Comparison of ENCODE assay signal across 16 cellular contexts in genomic region chr18:45320724-45321123, GRCh38.
DNase-seq lines count a peak whose midpoint lies in the region; ATAC-seq, FAIRE-seq and TF ChIP-seq lines count a peak whose summit lies in the region.
"Had no signal": no experiment of that assay in that cellular context is flagged by ENCODE, and none has a peak within 500 bp of the region (broad histone marks: within the 10 kb centered on the region; RNA-seq: fewer than 3 reads in every experiment).

No MANE protein-coding gene starts in this region.

- peak overlapping the region; percentile 46 for H3K4me2 ChIP-seq in osteoblast (ENCODE audit: insufficient read depth, low read length)

- H3K27ac ChIP-seq in osteoblast (ENCODE audit: low read depth, low read length), result peak overlapping the region; percentile 18
- no peak overlapping the region for H3K27ac ChIP-seq in kidney (ENCODE audit: low read depth in 2 of 2, low read length in 2 of 2)
- H3K27ac ChIP-seq: sigmoid colon, VCaP had no signal

- intact Hi-C loops in kidney (cut with DNase I), result no loop called here

- H2AFZ ChIP-seq in osteoblast (ENCODE audit: low read length), result peak overlapping the region; percentile 32

- TF ChIP-seq CTCF in osteoblast (IDR thresholded peaks at IDR 0.05; ENCODE audit: extremely low read depth, low read depth, low read length) (no peak), kidney (IDR thresholded peaks at IDR 0.05; ENCODE audit: borderline replicate concordance, extremely low read depth, insufficient read depth) (no peak)

- ATAC-seq in HG02678 (IDR thresholded peaks at IDR 0.05; ENCODE audit: unreplicated experiment), result no peak
- ATAC-seq in HG03571 (IDR thresholded peaks at IDR 0.05; ENCODE audit: unreplicated experiment), result no peak
- no peak for ATAC-seq in GM19324 (IDR thresholded peaks at IDR 0.05; ENCODE audit: low FRiP score, unreplicated experiment)

- H3K4me3 ChIP-seq in osteoblast (ENCODE audit: insufficient read depth, low read length) (no peak overlapping the region), kidney (ENCODE audit: low read length in 2 of 2) (no peak overlapping the region)
- H3K4me3 ChIP-seq: sigmoid colon had no signal

- DNase-seq in EH (ENCODE audit: low read depth) (peak; percentile 5), OCI-M1 (lab: John Stamatoyannopoulos, UW) (peak; percentile 16), fibroblast of gingiva (ENCODE audit: low read depth) (peak; percentile 79), osteoblast (ENCODE audit: insufficient read length, low spot score, missing footprints) (no peak), kidney (no peak)
- DNase-seq: activated CD4-positive, alpha-beta memory T cell treated with anti-CD3 and anti-CD28 coated beads for 36 hours; activated naive CD8-positive, alpha-beta T cell treated with anti-CD3 and anti-CD28 coated beads, Interleukin-2, amount 10 ng/mL, durations not matched to agents 7 days and 5 days; activated T-cell treated with anti-CD3 and anti-CD28 coated beads, Interleukin-2, amount 50 U/mL, for 24 hours; central memory CD4-positive, alpha-beta T cell; DMS 273 treated with DMSO at 0.1 percent for 48 hours; sigmoid colon; stimulated activated CD4-positive, alpha-beta T cell treated with anti-CD3 and anti-CD28 coated beads, Interleukin-4, amount 100 ng/mL, for 4 hours had no signal

- no peaks in the 10 kb centered on the region for H3K79me2 ChIP-seq in osteoblast (ENCODE audit: insufficient read depth, low read length)

- no peaks in the 10 kb centered on the region for H3K27me3 ChIP-seq in osteoblast (ENCODE audit: insufficient read depth, low read length)
- H3K27me3 ChIP-seq: sigmoid colon had no signal

- H3K9ac ChIP-seq in kidney (ENCODE audit: low read length in 2 of 2), result no peak overlapping the region

- no peaks in the 10 kb centered on the region for H4K20me1 ChIP-seq in osteoblast (ENCODE audit: insufficient read depth, low read length)

- FAIRE-seq in kidney (lab: Jason Lieb, UNC), result no peak

- H3K9me3 ChIP-seq in osteoblast (ENCODE audit: low read depth, low read length), result no peaks in the 10 kb centered on the region
- no peaks in the 10 kb centered on the region for H3K9me3 ChIP-seq in kidney (ENCODE audit: control insufficient read depth in 1 of 2, low read length in 2 of 2)
- H3K9me3 ChIP-seq: sigmoid colon had no signal

- H3K36me3 ChIP-seq in osteoblast (ENCODE audit: insufficient read depth, low read length), result no peaks in the 10 kb centered on the region
- H3K36me3 ChIP-seq in kidney (ENCODE audit: control insufficient read depth in 1 of 2, insufficient read depth in 2 of 2, low read length in 2 of 2), result no peaks in the 10 kb centered on the region
- H3K36me3 ChIP-seq: sigmoid colon had no signal

- H3K4me1 ChIP-seq in osteoblast (ENCODE audit: insufficient read depth, low read length) (peaks cover 34% of the 10 kb centered on the region), kidney (ENCODE audit: control insufficient read depth in 1 of 2, insufficient read depth in 1 of 2, low read depth in 1 of 2, low read length in 2 of 2) (no peaks in the 10 kb centered on the region)
- H3K4me1 ChIP-seq: sigmoid colon had no signal

Comparison
In these comparisons a context has a peak if more than half of its experiments do, and no peak if none do; other contexts are left out.
1. DNase-seq: peak in EH (single experiment), OCI-M1 (single experiment) and fibroblast of gingiva (single experiment); none in osteoblast (single experiment) and kidney (single experiment).